Comparison of ENCODE assay signal across 16 cellular contexts in genomic region chr6:159440907-159441703, GRCh38.
"Had no signal": no experiment of that assay in that cellular context is flagged by ENCODE, and none has a peak within 500 bp of the region (broad histone marks: within the 10 kb centered on the region; RNA-seq: fewer than 3 reads in every experiment).

No MANE protein-coding gene starts in this region.

- ATAC-seq: activated CD8-positive, alpha-beta T cell treated with anti-CD3 and anti-CD28 coated beads, Interleukin-2, amount 10 ng/mL, durations not matched to agents 7 days and 5 days; activated naive CD8-positive, alpha-beta T cell treated with anti-CD3 and anti-CD28 coated beads, Interleukin-2, amount 50 U/mL, for 24 hours; activated T-cell treated with anti-CD3 and anti-CD28 coated beads, Interleukin-2, amount 50 U/mL, for 4 hours; esophagus mucosa; lower lobe of right lung; natural killer cell treated with Interleukin-12 subunit alpha and Interleukin-12 subunit beta and Interleukin-15 and Interleukin-18, amount 100 ng/mL, for 72 hours; stimulated activated naive CD8-positive, alpha-beta T cell treated with anti-CD3 and anti-CD28 coated beads, Interleukin-15, amount 100 ng/mL, for 72 hours had no signal

- DNase-seq: activated CD4-positive, alpha-beta T cell treated with anti-CD3 and anti-CD28 coated beads, Interleukin-2, amount 10 ng/mL, durations not matched to agents 24 days and 14 days; activated CD8-positive, alpha-beta T cell treated with anti-CD3 and anti-CD28 coated beads, Interleukin-2, amount 10 ng/mL, durations not matched to agents 7 days and 5 days; activated naive CD4-positive, alpha-beta T cell treated with anti-CD3 and anti-CD28 coated beads, Interleukin-2, amount 10 ng/mL, durations not matched to agents 7 days and 5 days; activated naive CD8-positive, alpha-beta T cell treated with anti-CD3 and anti-CD28 coated beads, Interleukin-2, amount 50 U/mL, for 24 hours; activated T-cell treated with anti-CD3 and anti-CD28 coated beads, Interleukin-2, amount 50 U/mL, for 4 hours; anterior cingulate cortex; brain microvascular endothelial cell; effector CD8-positive, alpha-beta T cell; lower lobe of right lung; posterior cingulate gyrus; stimulated activated naive CD8-positive, alpha-beta T cell treated with anti-CD3 and anti-CD28 coated beads, Interleukin-15, amount 100 ng/mL, for 72 hours; T1000; trophoblast cell had no signal

- H3K27ac ChIP-seq: brain microvascular endothelial cell, hepatocyte, lower lobe of right lung had no signal

- H3K4me3 ChIP-seq: hepatocyte, lower lobe of right lung had no signal
